ENCODE assay signal across 10 cellular contexts in genomic region chr1:227429447-227430359, GRCh38.
A peak's percentile ranks its signal among the peaks of the same experiment; 100 is the strongest.
DNase-seq lines count a peak whose midpoint lies in the region; ATAC-seq and TF ChIP-seq lines count a peak whose summit lies in the region.
"Had no signal": no experiment of that assay in that cellular context is flagged by ENCODE, and none has a peak within 500 bp of the region (broad histone marks: within the 10 kb centered on the region; RNA-seq: fewer than 3 reads in every experiment).

No MANE protein-coding gene starts in this region.

- no peaks in the 10 kb centered on the region for H3K27me3 ChIP-seq in PC-3 (ENCODE audit: low read length)
- no peaks in the 10 kb centered on the region for H3K27me3 ChIP-seq in psoas muscle (ENCODE audit: insufficient read depth in 3 of 3, low read length in 2 of 3)
- peaks cover 0 to 2% of the 10 kb centered on the region in 2 donors for H3K27me3 ChIP-seq in naive thymus-derived CD4-positive, alpha-beta T cell (ENCODE audit: control insufficient read depth in 2 of 2, insufficient read depth in 2 of 2, low read length in 2 of 2)

- TF ChIP-seq CTCF in PC-3 (conservative IDR thresholded peaks at IDR 0.05; ENCODE audit: low read depth, low read length): no peak
- no peak for TF ChIP-seq CTCF in fibroblast of mammary gland (conservative IDR thresholded peaks at IDR 0.05; ENCODE audit: control insufficient read depth, insufficient read depth, low read depth, low read length)
- TF ChIP-seq CTCF in psoas muscle (IDR thresholded peaks at IDR 0.05): no peak

- H3K9ac ChIP-seq in PC-3 (ENCODE audit: low read length): no peak overlapping the region

- no peaks in the 10 kb centered on the region for H3K4me1 Mint-ChIP-seq in naive thymus-derived CD4-positive, alpha-beta T cell

- H3K4me3 Mint-ChIP-seq in naive thymus-derived CD4-positive, alpha-beta T cell: no peak overlapping the region

- peak; percentile 42 for DNase-seq in DMS153 (lab: John Stamatoyannopoulos, UW)
- DNase-seq in PC-3: no peak
- DNase-seq in fibroblast of mammary gland (ENCODE audit: low read depth): peak; percentile 70
- DNase-seq in psoas muscle: peak in 1 of 2 donors; percentile 33
- no peak for DNase-seq in HK-2 (ENCODE audit: unreplicated experiment)
- DNase-seq in naive thymus-derived CD4-positive, alpha-beta T cell: no peak
- no peak for DNase-seq in activated CD4-positive, alpha-beta T cell treated with anti-CD3 and anti-CD28 coated beads, Interleukin-2, amount 50 U/mL, for 4 hours
- DNase-seq: activated CD4-positive, alpha-beta T cell treated with anti-CD3 and anti-CD28 coated beads, Interleukin-2, amount 50 U/mL, for 1 hour; DMS79 treated with DMSO at 0.1 percent for 48 hours had no signal

- no peak overlapping the region for H3K4me2 ChIP-seq in PC-3 (ENCODE audit: low read length)

- no peaks in the 10 kb centered on the region for H4K20me1 ChIP-seq in PC-3 (ENCODE audit: low read length)

- H3K36me3 Mint-ChIP-seq in naive thymus-derived CD4-positive, alpha-beta T cell: no peaks in the 10 kb centered on the region

- H3K9me2 ChIP-seq in PC-3 (replicated peaks; ENCODE audit: low read length): no peaks in the 10 kb centered on the region

- BruUV-seq in PC-3 (replicated peaks; lab: Mats Ljungman, UMichigan): no TSS peak

- H3K9me3 Mint-ChIP-seq in naive thymus-derived CD4-positive, alpha-beta T cell: no peaks in the 10 kb centered on the region

- no peaks in the 10 kb centered on the region for H3K9me3 ChIP-seq in PC-3 (ENCODE audit: low read length)
- H3K9me3 ChIP-seq in psoas muscle: no peaks in the 10 kb centered on the region
- no peaks in the 10 kb centered on the region for H3K9me3 ChIP-seq in naive thymus-derived CD4-positive, alpha-beta T cell (ENCODE audit: control insufficient read depth in 2 of 3, low read length in 3 of 3)

- H2AFZ ChIP-seq in PC-3 (ENCODE audit: low read length): no peak overlapping the region

- peaks cover 0 to 33% (median 7%) of the 10 kb centered on the region in 5 donors for H3K27me3 Mint-ChIP-seq in naive thymus-derived CD4-positive, alpha-beta T cell

- H3K27ac ChIP-seq in PC-3 (ENCODE audit: low read length) (peak overlapping the region; percentile 24), psoas muscle (peak overlapping the region; percentile 37)
- no peak overlapping the region for H3K27ac ChIP-seq in naive thymus-derived CD4-positive, alpha-beta T cell (ENCODE audit: low read depth, low read length)

- ATAC-seq in PC-3: no peak
- peak; percentile 51 to 75 (median 74) for ATAC-seq in psoas muscle
- no peak for ATAC-seq in GM18502 (IDR thresholded peaks at IDR 0.05; ENCODE audit: poor library complexity, unreplicated experiment)
- ATAC-seq in naive thymus-derived CD4-positive, alpha-beta T cell: no peak

- H3K36me3 ChIP-seq in PC-3 (ENCODE audit: low read depth, low read length) (no peaks in the 10 kb centered on the region), psoas muscle (ENCODE audit: insufficient read depth in 1 of 2, low read depth in 1 of 2) (no peaks in the 10 kb centered on the region)
- H3K36me3 ChIP-seq in naive thymus-derived CD4-positive, alpha-beta T cell (ENCODE audit: control insufficient read depth in 2 of 3, insufficient read depth in 3 of 3, low read length in 3 of 3): no peaks in the 10 kb centered on the region

- no peak overlapping the region for H3K27ac Mint-ChIP-seq in naive thymus-derived CD4-positive, alpha-beta T cell

- H3K4me3 ChIP-seq in PC-3 (ENCODE audit: low read length): no peak overlapping the region
- H3K4me3 ChIP-seq in fibroblast of mammary gland (ENCODE audit: control insufficient read depth, low read depth, low read length): no peak overlapping the region
- peak overlapping the region; percentile 26 for H3K4me3 ChIP-seq in psoas muscle
- no peak overlapping the region for H3K4me3 ChIP-seq in naive thymus-derived CD4-positive, alpha-beta T cell (ENCODE audit: low read length)

- 20 to 34% (median 21%) methylated on average over 13 of the region's 13 CpGs for WGBS in psoas muscle, 3 donors

- CTCF ChIA-PET in PC-3 (lab: Charles Lee): no interaction called here
- CTCF ChIA-PET in naive thymus-derived CD4-positive, alpha-beta T cell (lab: Charles Lee): no interaction called here

- H3F3A ChIP-seq in PC-3 (ENCODE audit: low read length, unreplicated experiment): no peaks in the 10 kb centered on the region

- intact Hi-C loops in PC-3 (cut with micrococcal nuclease): loop anchor here (10.0 kb wide), 1 partner anchor 605 kb away; no protein-coding TSS in a partner anchor
- intact Hi-C loops in psoas muscle (cut with DNase I): loop anchor here (5.0 to 10.0 kb wide), 4 partner anchors 72 to 517 kb away; no protein-coding TSS in a partner anchor
- intact Hi-C loops in naive thymus-derived CD4-positive, alpha-beta T cell (cut with micrococcal nuclease): no loop called here

- POLR2A ChIA-PET in PC-3 (lab: Charles Lee; ENCODE audit: unreplicated experiment): no interaction called here
- POLR2A ChIA-PET in naive thymus-derived CD4-positive, alpha-beta T cell (lab: Charles Lee): no interaction called here

- peaks cover 22% of the 10 kb centered on the region for H3K4me1 ChIP-seq in PC-3 (ENCODE audit: insufficient read depth, low read length)
- H3K4me1 ChIP-seq in psoas muscle: peaks cover 16% of the 10 kb centered on the region
- H3K4me1 ChIP-seq in naive thymus-derived CD4-positive, alpha-beta T cell (ENCODE audit: control insufficient read depth in 2 of 2, insufficient read depth in 2 of 2, low read length in 2 of 2): no peaks in the 10 kb centered on the region

- no peaks in the 10 kb centered on the region for H3K79me2 ChIP-seq in PC-3 (ENCODE audit: low read length)

Comparison
In these comparisons a context has a peak if more than half of its experiments do, and no peak if none do; other contexts are left out.
1. DNase-seq: peak in DMS153 (single experiment) and fibroblast of mammary gland (single experiment); none in PC-3 (single experiment), HK-2 (single experiment), naive thymus-derived CD4-positive, alpha-beta T cell (0 of 9) and activated CD4-positive, alpha-beta T cell treated with anti-CD3 and anti-CD28 coated beads, Interleukin-2, amount 50 U/mL, for 4 hours (0 of 2).
2. ATAC-seq: peak in psoas muscle (4 of 4); none in PC-3 (single experiment), GM18502 (single experiment) and naive thymus-derived CD4-positive, alpha-beta T cell (single experiment).
3. intact Hi-C loops: an anchor here in PC-3 (10.0 kb wide) and psoas muscle (5.0 to 10.0 kb wide); none called in naive thymus-derived CD4-positive, alpha-beta T cell.